Comparison of ENCODE assay signal across 24 cellular contexts in genomic region chr5:173739741-173740140, GRCh38.
"Had no signal": no experiment of that assay in that cellular context is flagged by ENCODE, and none has a peak within 500 bp of the region (broad histone marks: within the 10 kb centered on the region; RNA-seq: fewer than 3 reads in every experiment).

No MANE protein-coding gene starts in this region.

- H3K36me3 ChIP-seq: ascending aorta, MG63 had no signal

- ATAC-seq: activated CD8-positive, alpha-beta T cell treated with anti-CD3 and anti-CD28 coated beads, Interleukin-2, amount 10 ng/mL, durations not matched to agents 7 days and 5 days; body of pancreas; T-helper 17 cell; WTC11 had no signal

- H3K27me3 ChIP-seq: ascending aorta, body of pancreas, MG63 had no signal

- H2AFZ ChIP-seq: PC-9 had no signal

- DNase-seq: activated CD4-positive, alpha-beta T cell treated with anti-CD3 and anti-CD28 coated beads for 48 hours; activated CD4-positive, alpha-beta T cell treated with anti-CD3 and anti-CD28 coated beads, Interleukin-2, amount 50 U/mL, for 4 hours; activated CD4-positive, CD25-positive, alpha-beta regulatory T cell treated with anti-CD3 and anti-CD28 coated beads, Interleukin-2, amount 50 U/mL, for 72 hours; activated CD8-positive, alpha-beta T cell treated with anti-CD3 and anti-CD28 coated beads, Interleukin-2, amount 10 ng/mL, durations not matched to agents 7 days and 5 days; activated effector memory CD4-positive, alpha-beta T cell treated with Interleukin-2 at 50 U/mL for 16 hours; activated naive CD4-positive, alpha-beta T cell; activated T-cell treated with anti-CD3 and anti-CD28 coated beads, Interleukin-2, amount 50 U/mL, for 24 hours; body of pancreas; central memory CD4-positive, alpha-beta T cell; MG63; NCI-H1105 treated with DMSO at 0.1 percent for 48 hours; NCI-H1436 treated with DMSO at 0.1 percent for 48 hours; NCI-H187; NCI-H2081; NCI-H446; NCI-H524; PC-9; SIG-M5; T-helper 17 cell; T-helper 9 cell had no signal

- H3K4me1 ChIP-seq: ascending aorta, body of pancreas had no signal

- H3K9me3 ChIP-seq: ascending aorta, body of pancreas, MG63 had no signal

- H3K4me2 ChIP-seq: KMS-11, PC-9 had no signal

- H3K27ac ChIP-seq: ascending aorta, body of pancreas, KMS-11, PC-9 had no signal

- FAIRE-seq: bronchial epithelial cell had no signal

- H3K9ac ChIP-seq: KMS-11 had no signal

- H3K4me3 ChIP-seq: ascending aorta, body of pancreas, MG63, PC-9 had no signal
